In the genomic region with DNA sequence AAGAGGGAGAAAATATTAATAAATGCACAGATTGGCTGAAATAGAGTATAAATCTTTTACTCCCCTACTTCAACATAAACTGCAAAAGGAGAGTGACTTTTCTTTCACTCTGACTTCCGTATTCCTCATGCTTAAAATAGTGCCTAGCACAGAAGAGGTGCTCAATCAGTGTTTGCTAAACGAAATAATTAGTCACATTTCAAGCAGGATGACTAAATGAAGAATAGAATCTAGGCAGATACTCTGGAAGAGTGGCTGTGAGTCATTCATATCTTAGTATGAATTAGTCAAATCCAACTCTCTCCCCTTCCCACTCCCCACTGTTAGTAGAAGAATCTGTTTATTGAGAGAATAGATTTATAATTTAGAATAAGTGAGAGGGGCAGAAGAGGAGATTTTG, we compare ENCODE assay signal across 10 cellular contexts. TPM values are rescaled to one million over a fixed set of nuclear protein-coding genes. Genes with fewer than 3 reads are reported as not detected.
DNase-seq lines count a peak whose midpoint lies in the region; ATAC-seq lines count a peak whose summit lies in the region.
"Had no signal": no experiment of that assay in that cellular context is flagged by ENCODE, and none has a peak within 500 bp of the region (broad histone marks: within the 10 kb centered on the region; RNA-seq: fewer than 3 reads in every experiment).

No MANE protein-coding gene starts in this region.

- ATAC-seq in activated T-cell treated with anti-CD3 and anti-CD28 coated beads, Interleukin-2, amount 50 U/mL, for 4 hours, result peak; percentile 71 to 73
- ATAC-seq in central memory CD8-positive, alpha-beta T cell (replicated peaks; ENCODE audit: extremely low read depth, poor library complexity, severe bottlenecking), result no peak
- ATAC-seq in stimulated activated naive B cell treated with anti-CD40 and anti-IgM and Interleukin-4, amounts not matched to agents 10 μg/mL and 1 μg/mL and 100 μg/mL, for 72 hours (replicated peaks), result peak; percentile 16 to 30
- no peak for ATAC-seq in GM19023 (IDR thresholded peaks at IDR 0.05; ENCODE audit: unreplicated experiment)

- peaks cover 73% of the 10 kb centered on the region for H3K4me1 Mint-ChIP-seq in activated T-cell treated with anti-CD3 and anti-CD28 coated beads, Interleukin-2, amount 50 U/mL, for 4 hours (ENCODE audit: low read depth)
- peaks cover 50% of the 10 kb centered on the region for H3K4me1 Mint-ChIP-seq in central memory CD8-positive, alpha-beta T cell
- H3K4me1 Mint-ChIP-seq in stimulated activated naive B cell treated with anti-CD40 and anti-IgM and Interleukin-4, amounts not matched to agents 10 μg/mL and 1 μg/mL and 100 μg/mL, for 72 hours, result peaks cover 38 to 74% of the 10 kb centered on the region in 2 donors

- peaks cover 52% of the 10 kb centered on the region for H3K36me3 Mint-ChIP-seq in activated T-cell treated with anti-CD3 and anti-CD28 coated beads, Interleukin-2, amount 50 U/mL, for 4 hours (ENCODE audit: insufficient read depth)
- H3K36me3 Mint-ChIP-seq in central memory CD8-positive, alpha-beta T cell (ENCODE audit: insufficient read depth), result peaks cover 6% of the 10 kb centered on the region
- peaks cover 36 to 56% of the 10 kb centered on the region in 2 donors for H3K36me3 Mint-ChIP-seq in stimulated activated naive B cell treated with anti-CD40 and anti-IgM and Interleukin-4, amounts not matched to agents 10 μg/mL and 1 μg/mL and 100 μg/mL, for 72 hours

- DNase-seq in activated T-cell treated with anti-CD3 and anti-CD28 coated beads, Interleukin-2, amount 50 U/mL, for 4 hours, result no peak
- DNase-seq in activated T-cell treated with anti-CD3 and anti-CD28 coated beads for 4 hours, result no peak
- peak; percentile 80 for DNase-seq in LHCN-M2 (ENCODE audit: low read depth)
- DNase-seq in central memory CD8-positive, alpha-beta T cell (ENCODE audit: low spot score in 2 of 2), result no peak
- DNase-seq in stimulated activated naive B cell treated with anti-CD40 and anti-IgM and Interleukin-4, amounts not matched to agents 10 μg/mL and 1 μg/mL and 100 μg/mL, for 72 hours, result no peak
- DNase-seq in NCI-H345 (lab: John Stamatoyannopoulos, UW), result no peak
- no peak for DNase-seq in dedifferentiated amniotic fluid mesenchymal stem cell (ENCODE audit: extremely low spot score)
- DNase-seq: NCI-H510A treated with DMSO at 0.1 percent for 48 hours had no signal

- peak overlapping the region; percentile 20 for H3K27ac Mint-ChIP-seq in central memory CD8-positive, alpha-beta T cell (ENCODE audit: low read depth)
- H3K27ac Mint-ChIP-seq in stimulated activated naive B cell treated with anti-CD40 and anti-IgM and Interleukin-4, amounts not matched to agents 10 μg/mL and 1 μg/mL and 100 μg/mL, for 72 hours, result no peak overlapping the region
- H3K27ac Mint-ChIP-seq: nephron had no signal

- H3K27me3 Mint-ChIP-seq in activated T-cell treated with anti-CD3 and anti-CD28 coated beads, Interleukin-2, amount 50 U/mL, for 4 hours (ENCODE audit: low read depth), result no peaks in the 10 kb centered on the region
- no peaks in the 10 kb centered on the region for H3K27me3 Mint-ChIP-seq in central memory CD8-positive, alpha-beta T cell
- H3K27me3 Mint-ChIP-seq in stimulated activated naive B cell treated with anti-CD40 and anti-IgM and Interleukin-4, amounts not matched to agents 10 μg/mL and 1 μg/mL and 100 μg/mL, for 72 hours, result no peaks in the 10 kb centered on the region

- H3K4me3 Mint-ChIP-seq in activated T-cell treated with anti-CD3 and anti-CD28 coated beads, Interleukin-2, amount 50 U/mL, for 4 hours, result peak overlapping the region; percentile 74
- H3K4me3 Mint-ChIP-seq in central memory CD8-positive, alpha-beta T cell, result no peak overlapping the region
- peak overlapping the region in 1 of 2 donors; percentile 52 for H3K4me3 Mint-ChIP-seq in stimulated activated naive B cell treated with anti-CD40 and anti-IgM and Interleukin-4, amounts not matched to agents 10 μg/mL and 1 μg/mL and 100 μg/mL, for 72 hours
- H3K4me3 Mint-ChIP-seq: nephron had no signal

- H3K9me3 Mint-ChIP-seq in activated T-cell treated with anti-CD3 and anti-CD28 coated beads, Interleukin-2, amount 50 U/mL, for 4 hours, result no peaks in the 10 kb centered on the region
- no peaks in the 10 kb centered on the region for H3K9me3 Mint-ChIP-seq in central memory CD8-positive, alpha-beta T cell
- no peaks in the 10 kb centered on the region for H3K9me3 Mint-ChIP-seq in stimulated activated naive B cell treated with anti-CD40 and anti-IgM and Interleukin-4, amounts not matched to agents 10 μg/mL and 1 μg/mL and 100 μg/mL, for 72 hours
- H3K9me3 Mint-ChIP-seq: nephron had no signal

RNA-seq across cellular contexts. Expression of gene CD274, which starts 4.8 kb away (rescaled TPM):
- 10 to 100 TPM; 33.7 to 58.4 (median 42.1) TPM for total RNA-seq in activated T-cell treated with anti-CD3 and anti-CD28 coated beads, Interleukin-2, amount 50 U/mL, for 4 hours
- total RNA-seq in LHCN-M2 (2014; rRNA removed), result 5.5 and 7.9 TPM in 2 replicates
- 2.9 TPM for polyA plus RNA-seq in LHCN-M2 (2012)

RNA-seq across cellular contexts. Expression of gene PLGRKT, which starts 17.5 kb away (rescaled TPM):
- total RNA-seq in activated T-cell treated with anti-CD3 and anti-CD28 coated beads, Interleukin-2, amount 50 U/mL, for 4 hours, result 10 to 100 TPM; 23.7 to 45.3 (median 30.9) TPM
- total RNA-seq in LHCN-M2 (2014; rRNA removed), result 32.4 and 36.0 TPM in 2 replicates
- polyA plus RNA-seq in LHCN-M2 (2012), result 25.3 TPM

RNA-seq across cellular contexts. Expression of gene PDCD1LG2, which starts 55.1 kb away (rescaled TPM):
- under 1 TPM in 2 of 3 donors, not detected in 1; 0.11 to 0.60 TPM for total RNA-seq in activated T-cell treated with anti-CD3 and anti-CD28 coated beads, Interleukin-2, amount 50 U/mL, for 4 hours
- 18.3 and 20.6 TPM in 2 replicates for total RNA-seq in LHCN-M2 (2014; rRNA removed)
- polyA plus RNA-seq in LHCN-M2 (2012), result 9.7 TPM

Comparison
In these comparisons a context has a peak if more than half of its experiments do, and no peak if none do; other contexts are left out.
1. ATAC-seq: peak in activated T-cell treated with anti-CD3 and anti-CD28 coated beads, Interleukin-2, amount 50 U/mL, for 4 hours (2 of 2) and stimulated activated naive B cell treated with anti-CD40 and anti-IgM and Interleukin-4, amounts not matched to agents 10 μg/mL and 1 μg/mL and 100 μg/mL, for 72 hours (2 of 2); none in central memory CD8-positive, alpha-beta T cell (single experiment) and GM19023 (single experiment).
2. RNA of gene PDCD1LG2, which starts 55.1 kb away (total RNA-seq): 18.3 to 20.6 TPM in LHCN-M2; 0.11 to 0.60 TPM in activated T-cell treated with anti-CD3 and anti-CD28 coated beads, Interleukin-2, amount 50 U/mL, for 4 hours; every median in the first group is over 10 times any median in the second.